1 cellular context compared by ENCODE assay signal in genomic region chr7:66413379-66414114, GRCh38.
TF ChIP-seq lines count a peak whose summit lies in the region.

No MANE protein-coding gene starts in this region.

TF ChIP-seq in WTC11, 78 proteins besides CTCF, POLR2A, EP300 and RAD21 (continued from another document):
- TF ChIP-seq, protein P1, sequence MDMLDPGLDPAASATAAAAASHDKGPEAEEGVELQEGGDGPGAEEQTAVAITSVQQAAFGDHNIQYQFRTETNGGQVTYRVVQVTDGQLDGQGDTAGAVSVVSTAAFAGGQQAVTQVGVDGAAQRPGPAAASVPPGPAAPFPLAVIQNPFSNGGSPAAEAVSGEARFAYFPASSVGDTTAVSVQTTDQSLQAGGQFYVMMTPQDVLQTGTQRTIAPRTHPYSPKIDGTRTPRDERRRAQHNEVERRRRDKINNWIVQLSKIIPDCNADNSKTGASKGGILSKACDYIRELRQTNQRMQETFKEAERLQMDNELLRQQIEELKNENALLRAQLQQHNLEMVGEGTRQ (CRISPR knock-in tag; IDR thresholded peaks at IDR 0.05): peak; percentile 61
- TF ChIP-seq ZNF121 (CRISPR knock-in tag; IDR thresholded peaks at IDR 0.05) (peak; percentile 91), SOX15 (CRISPR knock-in tag; IDR thresholded peaks at IDR 0.05) (no peak), FOXJ3 (CRISPR knock-in tag; IDR thresholded peaks at IDR 0.05; ENCODE audit: borderline replicate concordance) (peak; percentile 88; the same call in 1 of the 2 replicates), NR2C2 (CRISPR knock-in tag; IDR thresholded peaks at IDR 0.05) (no peak; the same call in 1 of the 2 replicates), SMAD3 (CRISPR knock-in tag; IDR thresholded peaks at IDR 0.05; ENCODE audit: borderline replicate concordance) (peak; percentile 89; the same call in 1 of the 2 replicates), TP53 (CRISPR knock-in tag; IDR thresholded peaks at IDR 0.05) (peak; percentile 98), PRRX2 (CRISPR knock-in tag; IDR thresholded peaks at IDR 0.05) (no peak), CREB1 (CRISPR knock-in tag; IDR thresholded peaks at IDR 0.05) (peak; percentile 97), PRDM15 (CRISPR knock-in tag; IDR thresholded peaks at IDR 0.05) (peak; percentile 31; the same call in 1 of the 2 replicates), ZNF219 (CRISPR knock-in tag; IDR thresholded peaks at IDR 0.05; ENCODE audit: borderline replicate concordance) (peak; percentile 70; the same call in 1 of the 2 replicates), E2F4 (CRISPR knock-in tag; IDR thresholded peaks at IDR 0.05; ENCODE audit: borderline replicate concordance, low read depth) (peak; percentile 80; the same call in 1 of the 2 replicates), CREM (CRISPR knock-in tag; IDR thresholded peaks at IDR 0.05) (peak; percentile 96), ETV6 (CRISPR knock-in tag; IDR thresholded peaks at IDR 0.05) (peak; percentile 99), NR3C1 (CRISPR knock-in tag; conservative IDR thresholded peaks at IDR 0.05; ENCODE audit: low read depth) (0 out of 2 replicates have a peak, but pooled peaks have one; percentile 56), ZNF423 (CRISPR knock-in tag; IDR thresholded peaks at IDR 0.05) (no peak), CBFB (CRISPR knock-in tag; IDR thresholded peaks at IDR 0.05; ENCODE audit: low read depth) (peak; percentile 81; the same call in 1 of the 2 replicates), ATF6 (CRISPR knock-in tag; IDR thresholded peaks at IDR 0.05) (peak; percentile 87; the same call in 1 of the 2 replicates)
- TF ChIP-seq, protein P2, sequence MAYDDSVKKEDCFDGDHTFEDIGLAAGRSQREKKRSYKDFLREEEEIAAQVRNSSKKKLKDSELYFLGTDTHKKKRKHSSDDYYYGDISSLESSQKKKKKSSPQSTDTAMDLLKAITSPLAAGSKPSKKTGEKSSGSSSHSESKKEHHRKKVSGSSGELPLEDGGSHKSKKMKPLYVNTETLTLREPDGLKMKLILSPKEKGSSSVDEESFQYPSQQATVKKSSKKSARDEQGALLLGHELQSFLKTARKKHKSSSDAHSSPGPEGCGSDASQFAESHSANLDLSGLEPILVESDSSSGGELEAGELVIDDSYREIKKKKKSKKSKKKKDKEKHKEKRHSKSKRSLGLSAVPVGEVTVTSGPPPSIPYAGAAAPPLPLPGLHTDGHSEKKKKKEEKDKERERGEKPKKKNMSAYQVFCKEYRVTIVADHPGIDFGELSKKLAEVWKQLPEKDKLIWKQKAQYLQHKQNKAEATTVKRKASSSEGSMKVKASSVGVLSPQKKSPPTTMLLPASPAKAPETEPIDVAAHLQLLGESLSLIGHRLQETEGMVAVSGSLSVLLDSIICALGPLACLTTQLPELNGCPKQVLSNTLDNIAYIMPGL (CRISPR knock-in tag; IDR thresholded peaks at IDR 0.05): peak; percentile 58; the same call in 1 of the 2 replicates
- TF ChIP-seq, protein P3, sequence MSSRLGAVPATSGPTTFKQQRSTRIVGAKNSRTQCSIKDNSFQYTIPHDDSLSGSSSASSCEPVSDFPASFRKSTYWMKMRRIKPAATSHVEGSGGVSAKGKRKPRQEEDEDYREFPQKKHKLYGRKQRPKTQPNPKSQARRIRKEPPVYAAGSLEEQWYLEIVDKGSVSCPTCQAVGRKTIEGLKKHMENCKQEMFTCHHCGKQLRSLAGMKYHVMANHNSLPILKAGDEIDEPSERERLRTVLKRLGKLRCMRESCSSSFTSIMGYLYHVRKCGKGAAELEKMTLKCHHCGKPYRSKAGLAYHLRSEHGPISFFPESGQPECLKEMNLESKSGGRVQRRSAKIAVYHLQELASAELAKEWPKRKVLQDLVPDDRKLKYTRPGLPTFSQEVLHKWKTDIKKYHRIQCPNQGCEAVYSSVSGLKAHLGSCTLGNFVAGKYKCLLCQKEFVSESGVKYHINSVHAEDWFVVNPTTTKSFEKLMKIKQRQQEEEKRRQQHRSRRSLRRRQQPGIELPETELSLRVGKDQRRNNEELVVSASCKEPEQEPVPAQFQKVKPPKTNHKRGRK (CRISPR knock-in tag; IDR thresholded peaks at IDR 0.05; ENCODE audit: borderline replicate concordance): no peak
- TF ChIP-seq, protein P4, sequence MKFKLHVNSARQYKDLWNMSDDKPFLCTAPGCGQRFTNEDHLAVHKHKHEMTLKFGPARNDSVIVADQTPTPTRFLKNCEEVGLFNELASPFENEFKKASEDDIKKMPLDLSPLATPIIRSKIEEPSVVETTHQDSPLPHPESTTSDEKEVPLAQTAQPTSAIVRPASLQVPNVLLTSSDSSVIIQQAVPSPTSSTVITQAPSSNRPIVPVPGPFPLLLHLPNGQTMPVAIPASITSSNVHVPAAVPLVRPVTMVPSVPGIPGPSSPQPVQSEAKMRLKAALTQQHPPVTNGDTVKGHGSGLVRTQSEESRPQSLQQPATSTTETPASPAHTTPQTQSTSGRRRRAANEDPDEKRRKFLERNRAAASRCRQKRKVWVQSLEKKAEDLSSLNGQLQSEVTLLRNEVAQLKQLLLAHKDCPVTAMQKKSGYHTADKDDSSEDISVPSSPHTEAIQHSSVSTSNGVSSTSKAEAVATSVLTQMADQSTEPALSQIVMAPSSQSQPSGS (CRISPR knock-in tag; IDR thresholded peaks at IDR 0.05; ENCODE audit: borderline replicate concordance, low read depth): 0 out of 2 replicates have a peak, but pooled peaks have one; percentile 67
- TF ChIP-seq, protein P5, sequence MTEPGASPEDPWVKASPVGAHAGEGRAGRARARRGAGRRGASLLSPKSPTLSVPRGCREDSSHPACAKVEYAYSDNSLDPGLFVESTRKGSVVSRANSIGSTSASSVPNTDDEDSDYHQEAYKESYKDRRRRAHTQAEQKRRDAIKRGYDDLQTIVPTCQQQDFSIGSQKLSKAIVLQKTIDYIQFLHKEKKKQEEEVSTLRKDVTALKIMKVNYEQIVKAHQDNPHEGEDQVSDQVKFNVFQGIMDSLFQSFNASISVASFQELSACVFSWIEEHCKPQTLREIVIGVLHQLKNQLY (CRISPR knock-in tag; IDR thresholded peaks at IDR 0.05): no peak
- TF ChIP-seq, protein P6, sequence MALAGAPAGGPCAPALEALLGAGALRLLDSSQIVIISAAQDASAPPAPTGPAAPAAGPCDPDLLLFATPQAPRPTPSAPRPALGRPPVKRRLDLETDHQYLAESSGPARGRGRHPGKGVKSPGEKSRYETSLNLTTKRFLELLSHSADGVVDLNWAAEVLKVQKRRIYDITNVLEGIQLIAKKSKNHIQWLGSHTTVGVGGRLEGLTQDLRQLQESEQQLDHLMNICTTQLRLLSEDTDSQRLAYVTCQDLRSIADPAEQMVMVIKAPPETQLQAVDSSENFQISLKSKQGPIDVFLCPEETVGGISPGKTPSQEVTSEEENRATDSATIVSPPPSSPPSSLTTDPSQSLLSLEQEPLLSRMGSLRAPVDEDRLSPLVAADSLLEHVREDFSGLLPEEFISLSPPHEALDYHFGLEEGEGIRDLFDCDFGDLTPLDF (CRISPR knock-in tag; IDR thresholded peaks at IDR 0.05): peak; percentile 98
